9 cellular contexts compared by ENCODE assay signal in the genomic region with DNA sequence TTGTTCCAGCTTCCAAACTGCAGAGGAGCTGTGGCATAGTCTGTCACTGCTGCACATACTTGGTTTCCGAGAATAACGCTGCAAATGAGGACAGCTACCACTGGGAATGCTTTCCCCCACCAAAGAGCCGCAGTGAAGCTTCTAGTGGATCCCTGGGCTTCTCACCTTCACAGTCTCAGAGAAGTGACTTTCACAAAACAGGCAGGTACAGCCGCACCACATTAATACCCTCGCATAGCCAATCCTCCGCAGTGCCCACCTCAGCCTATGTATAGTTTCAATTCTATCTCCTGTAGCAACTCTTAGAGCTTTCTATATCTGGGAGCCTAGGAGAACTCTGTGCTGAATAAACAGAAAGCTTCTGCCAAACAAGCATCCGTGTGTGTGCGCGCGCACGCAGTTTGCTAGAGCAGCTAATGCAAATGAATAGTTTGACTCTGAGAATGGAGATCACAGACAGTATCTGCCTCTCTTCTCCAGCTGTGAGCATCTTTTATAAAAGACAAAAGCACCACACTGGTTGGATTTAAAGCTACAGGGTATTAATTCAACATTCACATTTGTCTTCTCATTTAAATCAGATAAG.
DNase-seq lines count a peak whose midpoint lies in the region; ATAC-seq, FAIRE-seq and TF ChIP-seq lines count a peak whose summit lies in the region.
"Had no signal": no experiment of that assay in that cellular context is flagged by ENCODE, and none has a peak within 500 bp of the region (broad histone marks: within the 10 kb centered on the region; RNA-seq: fewer than 3 reads in every experiment).

No MANE protein-coding gene starts in this region.

- peaks cover 10 to 27% (median 10%) of the 10 kb centered on the region in 3 donors for H3K4me1 Mint-ChIP-seq in T-cell

- H3K4ac ChIP-seq in H1 (replicated peaks; ENCODE audit: insufficient read length, low read depth, low read length): no peak overlapping the region

- H3K4me2 ChIP-seq in H1 (ENCODE audit: insufficient read depth in 1 of 2, low read depth in 2 of 2, low read length in 2 of 2): peak overlapping the region; percentile 85 to 96
- H3K4me2 ChIP-seq: BLaER1 treated with 17β-estradiol and CSF1 and Interleukin-3, amounts not matched to agents 10 nM and 100 nM had no signal

- no peak overlapping the region for H2BK15ac ChIP-seq in H1 (ENCODE audit: low read length)

- H3K27me3 Mint-ChIP-seq in T-cell: no peaks in the 10 kb centered on the region

- CTCF ChIA-PET in A673 (lab: Charles Lee): no interaction called here
- CTCF ChIA-PET in H1 (lab: Charles Lee; ENCODE audit: partially characterized antibody): interaction anchor here (0.9 to 2.0 kb wide), 6 partner anchors 15 to 141 kb away, joined by 3 to 7 read pairs (median 4); no protein-coding TSS in a partner anchor
- CTCF ChIA-PET in T-cell (lab: Charles Lee): interaction anchor here (0.7 to 0.9 kb wide), 2 partner anchors 203 to 289 kb away, joined by 3 read pairs; no protein-coding TSS in a partner anchor

- peak; percentile 89 for DNase-seq in A673 (ENCODE audit: low spot score)
- DNase-seq in NCI-H2196 (lab: John Stamatoyannopoulos, UW; ENCODE audit: unreplicated experiment): peak; percentile 82
- DNase-seq in H1 (ENCODE audit: low read depth in 1 of 2, low spot score in 2 of 2): peak; percentile 19 to 75
- DNase-seq in lower lobe of right lung: peak; percentile 61
- DNase-seq in upper lobe of right lung: no peak
- DNase-seq in T-cell: no peak
- no peak for DNase-seq in NOMO-1 (lab: John Stamatoyannopoulos, UW; ENCODE audit: unreplicated experiment in 2 of 2)
- DNase-seq in RCC 7860 (ENCODE audit: low spot score): no peak

- H3K18ac ChIP-seq in H1 (ENCODE audit: extremely low read depth, low read length): peak overlapping the region; percentile 90; the same call in 1 of the 2 replicates

- H3K4me1 ChIP-seq in A673 (ENCODE audit: insufficient read depth, low read length, poor library complexity, severe bottlenecking) (peaks cover 36% of the 10 kb centered on the region), H1 (replicated peaks in 1 of 4; ENCODE audit: control insufficient read depth in 3 of 4, insufficient read depth in 4 of 4, low read length in 3 of 4) (peaks cover 4 to 25% (median 9%) of the 10 kb centered on the region in 4 experiments), lower lobe of right lung (peaks cover 12% of the 10 kb centered on the region), upper lobe of right lung (peaks cover 17% of the 10 kb centered on the region)

- no peak overlapping the region for H2AK5ac ChIP-seq in H1 (ENCODE audit: low read depth, low read length)

- 7% methylated on average over 11 of the region's 11 CpGs; no CpG with 5 or more reads in 1 of the 2 experiments for WGBS in H1 (ENCODE audit: extremely low coverage in 1 of 2, insufficient coverage in 1 of 2, insufficient read length in 1 of 2, insufficient replicate concordance in 2 of 2, low coverage in 1 of 2, low lambda C conversion rate in 2 of 2, missing lambda C conversion rate in 1 of 2), 2 experiments

- FAIRE-seq in H1 (lab: Jason Lieb, UNC) (peak; percentile 98), RCC 7860 (lab: Jason Lieb, UNC) (no peak)

- no peak; a peak in 1 of 4 replicates for TF ChIP-seq RAD21 in H1 (IDR thresholded peaks at IDR 0.05 in 1 of 2, conservative IDR thresholded peaks at IDR 0.05 in 1 of 2; ENCODE audit: low read depth in 2 of 2, low read length in 2 of 2)

- H3K23ac ChIP-seq in H1 (ENCODE audit: insufficient read length): no peak overlapping the region

- H3K23me2 ChIP-seq in H1 (ENCODE audit: low read depth, low read length): peaks cover 5% of the 10 kb centered on the region

- ATAC-seq in lower lobe of right lung (peak; percentile 23 to 29), upper lobe of right lung (peak; percentile 16), T-cell (replicated peaks in 1 of 4) (no peak)

- no peak for TF ChIP-seq EP300 in H1 (IDR thresholded peaks at IDR 0.05; ENCODE audit: borderline replicate concordance in 1 of 2, low read depth in 2 of 2, low read length in 2 of 2)

- H3K27ac ChIP-seq in A673 (ENCODE audit: low read depth, low read length, poor library complexity, severe bottlenecking) (peak overlapping the region; percentile 10), H1 (ENCODE audit: low read depth, low read length) (peak overlapping the region; percentile 47; the same call in 1 of the 2 replicates), lower lobe of right lung (no peak overlapping the region), upper lobe of right lung (peak overlapping the region; percentile 18)
- H3K27ac ChIP-seq: BLaER1 treated with 17β-estradiol and CSF1 and Interleukin-3, amounts not matched to agents 10 nM and 100 nM had no signal

- H2BK120ac ChIP-seq in H1 (replicated peaks; ENCODE audit: low read depth, low read length): peak overlapping the region; percentile 81

- H2AFZ ChIP-seq in H1 (ENCODE audit: low read length): no peak overlapping the region

- no peak overlapping the region for H2BK5ac ChIP-seq in H1 (ENCODE audit: low read depth, low read length)

- H3K9ac ChIP-seq in H1 (replicated peaks in 1 of 4; ENCODE audit: extremely low read depth in 1 of 4, low read depth in 3 of 4, low read length in 3 of 4): no peak overlapping the region; a peak in 2 of 7 replicates
- H3K9ac ChIP-seq: BLaER1 treated with 17β-estradiol and CSF1 and Interleukin-3, amounts not matched to agents 10 nM and 100 nM had no signal

- no peak for TF ChIP-seq CTCF in A673 (conservative IDR thresholded peaks at IDR 0.05; ENCODE audit: low read depth, low read length)
- no peak for TF ChIP-seq CTCF in H1 (IDR thresholded peaks at IDR 0.05; ENCODE audit: control extremely low read depth in 1 of 3, insufficient read depth in 1 of 3, low read depth in 1 of 3, low read length in 3 of 3)
- TF ChIP-seq CTCF in lower lobe of right lung (IDR thresholded peaks at IDR 0.05): no peak
- no peak for TF ChIP-seq CTCF in upper lobe of right lung (IDR thresholded peaks at IDR 0.05)

- H4K91ac ChIP-seq in H1 (replicated peaks; ENCODE audit: insufficient read length, low read length): peak overlapping the region; percentile 91

- H3K9me3 ChIP-seq in A673 (ENCODE audit: low read depth, low read length, poor library complexity, severe bottlenecking) (no peaks in the 10 kb centered on the region), H1 (ENCODE audit: insufficient read depth in 2 of 2, low read depth in 1 of 2, low read length in 1 of 2) (no peaks in the 10 kb centered on the region), lower lobe of right lung (no peaks in the 10 kb centered on the region), upper lobe of right lung (no peaks in the 10 kb centered on the region)

- H3K79me1 ChIP-seq in H1 (ENCODE audit: low read depth, low read length): no peaks in the 10 kb centered on the region; the same call in 1 of the 2 replicates

- no peak for TF ChIP-seq POLR2A in H1 (IDR thresholded peaks at IDR 0.05; ENCODE audit: control extremely low read depth in 1 of 2, low read depth in 2 of 2, low read length in 2 of 2)

- H4K20me1 ChIP-seq in H1 (replicated peaks in 1 of 2; ENCODE audit: control insufficient read depth in 1 of 2, insufficient read depth in 2 of 2, low read length in 2 of 2): no peaks in the 10 kb centered on the region

- H3K9me3 Mint-ChIP-seq in T-cell: no peaks in the 10 kb centered on the region

- H3K14ac ChIP-seq in H1 (ENCODE audit: insufficient read length): no peak overlapping the region

- H2BK12ac ChIP-seq in H1 (ENCODE audit: low read depth, low read length): no peak overlapping the region

- H3K27ac Mint-ChIP-seq in T-cell: no peak overlapping the region

- H3K36me3 Mint-ChIP-seq in T-cell: peaks cover 8% of the 10 kb centered on the region

- no peak overlapping the region for H4K8ac ChIP-seq in H1 (ENCODE audit: extremely low read depth, insufficient read depth, low read length)

- intact Hi-C loops in A673 (cut with micrococcal nuclease; ENCODE audit: unreplicated experiment) (no loop called here), lower lobe of right lung (cut with DNase I) (no loop called here), upper lobe of right lung (cut with DNase I) (no loop called here)

- H3K56ac ChIP-seq in H1 (replicated peaks; ENCODE audit: insufficient read length, low read depth, low read length): no peak overlapping the region

- BruUV-seq in A673 (replicated peaks; lab: Mats Ljungman, UMichigan): no TSS peak

- H3K36me3 ChIP-seq in A673 (ENCODE audit: insufficient read depth, low read length, poor library complexity, severe bottlenecking): no peaks in the 10 kb centered on the region
- no peaks in the 10 kb centered on the region for H3K36me3 ChIP-seq in H1 (ENCODE audit: control insufficient read depth in 2 of 4, insufficient read depth in 4 of 4, low read length in 3 of 4)
- no peaks in the 10 kb centered on the region for H3K36me3 ChIP-seq in lower lobe of right lung
- H3K36me3 ChIP-seq in upper lobe of right lung: no peaks in the 10 kb centered on the region

- H3K79me2 ChIP-seq in H1 (ENCODE audit: control insufficient read depth in 1 of 2, insufficient read depth in 2 of 2, low read length in 2 of 2): peaks cover 0 to 36% of the 10 kb centered on the region in 2 experiments; a peak in 2 of 4 replicates

- POLR2A ChIA-PET in A673 (lab: Charles Lee; ENCODE audit: low non-redundant PET): interaction anchor here (0.6 kb wide), 1 partner anchor 87 kb away, joined by 3 read pairs; no protein-coding TSS in a partner anchor
- POLR2A ChIA-PET in H1 (lab: Charles Lee; ENCODE audit: partially characterized antibody): interaction anchor here (0.7 kb wide), 1 partner anchor 41 kb away, joined by 4 read pairs; no protein-coding TSS in a partner anchor
- POLR2A ChIA-PET in T-cell (lab: Charles Lee): no interaction called here

- peak overlapping the region; percentile 39 for H3K4me3 ChIP-seq in A673 (ENCODE audit: low read depth, low read length, poor library complexity, severe bottlenecking)
- H3K4me3 ChIP-seq in H1 (ENCODE audit: extremely low read depth in 1 of 4, insufficient read depth in 2 of 4, low read depth in 3 of 4, low read length in 4 of 4): peak overlapping the region; percentile 36 to 58 (median 42)
- H3K4me3 ChIP-seq in lower lobe of right lung: peak overlapping the region; percentile 30
- no peak overlapping the region for H3K4me3 ChIP-seq in upper lobe of right lung
- H3K4me3 ChIP-seq: BLaER1 treated with 17β-estradiol and CSF1 and Interleukin-3, amounts not matched to agents 10 nM and 100 nM had no signal

- H4K5ac ChIP-seq in H1 (ENCODE audit: insufficient read length, low read depth, low read length): peak overlapping the region; percentile 56

- H3K27me3 ChIP-seq in A673 (replicated peaks; ENCODE audit: insufficient read depth, low read depth, low read length, poor library complexity) (no peaks in the 10 kb centered on the region), H1 (replicated peaks in 1 of 4; ENCODE audit: control insufficient read depth in 3 of 4, extremely low read depth in 1 of 4, insufficient read depth in 3 of 4, low read length in 3 of 4) (no peaks in the 10 kb centered on the region), lower lobe of right lung (ENCODE audit: low read depth) (no peaks in the 10 kb centered on the region), upper lobe of right lung (no peaks in the 10 kb centered on the region)
- H3K27me3 ChIP-seq: BLaER1 treated with 17β-estradiol and CSF1 and Interleukin-3, amounts not matched to agents 10 nM and 100 nM had no signal

- no peak overlapping the region for H2BK20ac ChIP-seq in H1 (ENCODE audit: low read length)

- no peak overlapping the region for H3K4me3 Mint-ChIP-seq in T-cell

Comparison
In these comparisons a context has a peak if more than half of its experiments do, and no peak if none do; other contexts are left out.
1. DNase-seq: peak in A673 (single experiment), NCI-H2196 (single experiment), H1 (2 of 2) and lower lobe of right lung (single experiment); none in upper lobe of right lung (single experiment), T-cell (0 of 34), NOMO-1 (0 of 2) and RCC 7860 (single experiment).
2. ATAC-seq: peak in lower lobe of right lung (2 of 2) and upper lobe of right lung (single experiment); none in T-cell (0 of 4).
3. POLR2A ChIA-PET loops: an anchor here in A673 (0.6 kb wide) and H1 (0.7 kb wide); none called in T-cell.